8 cellular contexts compared by ENCODE assay signal in the genomic region with DNA sequence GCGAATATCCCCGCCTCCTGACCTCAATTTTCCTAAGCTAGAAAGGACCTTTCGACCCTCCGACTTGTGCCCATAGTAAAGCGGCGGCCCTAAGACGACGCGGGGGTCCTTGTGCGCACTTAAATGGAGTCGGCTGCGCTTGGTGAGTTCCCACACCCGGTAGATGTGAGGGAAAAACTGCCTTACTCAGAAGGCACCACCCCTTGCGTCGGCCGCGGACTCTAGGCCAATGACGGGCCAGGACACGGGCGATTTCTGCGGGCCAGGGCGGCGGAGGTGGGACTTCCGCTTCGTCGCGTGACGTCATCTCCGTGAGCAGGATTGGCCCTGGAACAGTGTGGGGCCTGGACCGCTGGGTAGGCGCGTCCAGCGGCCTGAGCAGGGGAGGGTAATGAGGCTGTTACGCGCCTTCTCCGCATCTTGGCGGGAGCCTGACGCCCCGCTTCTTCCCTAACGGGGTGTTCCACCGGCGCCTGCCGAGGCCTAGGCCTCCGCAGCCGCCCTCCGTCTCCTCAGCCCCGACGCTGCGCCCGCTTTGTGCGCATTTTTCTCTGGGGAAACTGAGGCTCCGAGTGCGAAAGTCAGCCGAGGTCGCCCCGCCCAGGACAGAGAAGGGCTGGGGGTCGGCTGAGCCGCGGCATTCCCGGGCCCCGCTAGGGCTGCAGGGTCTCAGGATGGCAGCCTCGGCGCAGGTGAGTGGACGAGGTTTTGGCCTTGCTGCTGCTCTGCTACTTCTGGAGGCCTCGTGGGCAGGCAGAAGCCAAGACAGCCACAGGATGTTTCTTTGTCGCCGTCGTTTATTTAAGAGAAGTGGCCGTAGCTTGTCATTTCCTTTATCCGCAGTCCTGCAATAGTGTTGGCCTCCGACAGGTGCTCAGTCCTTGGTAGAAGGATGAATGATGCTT. TPM values are rescaled to one million over a fixed set of nuclear protein-coding genes. Genes with fewer than 3 reads are reported as not detected.
DNase-seq lines count a peak whose midpoint lies in the region; TF ChIP-seq lines count a peak whose summit lies in the region.

TSS of gene ZNF543 (plus strand) at position 293 of the 905 bp plus-strand sequence. CDS start at position 675, 382 bp downstream.

- peak; percentile 90 for DNase-seq in GM04504 (ENCODE audit: low read depth)
- DNase-seq in HFF-Myc (ENCODE audit: extremely low read depth, low read depth) = peak; percentile 85
- peak; percentile 97 for DNase-seq in NAMALWA (ENCODE audit: low spot score)
- peak; percentile 94 for DNase-seq in SK-MEL-5 (ENCODE audit: low read depth, low spot score)
- DNase-seq in activated naive CD4-positive, alpha-beta T cell treated with anti-CD3 and anti-CD28 coated beads, Interleukin-2, amount 10 ng/mL, durations not matched to agents 7 days and 5 days = peak; percentile 96
- DNase-seq in germinal center (ENCODE audit: low spot score) = peak; percentile 98
- peak; percentile 30 to 97 (median 92) for DNase-seq in substantia nigra (lab: John Stamatoyannopoulos, UW)

- in situ Hi-C loops in SK-MEL-5 (cut with HindIII; ENCODE audit: low pct_unique_long_range_greater_than_20kb, low sequenced_read_pairs) = no loop called here

- H3K36me3 Mint-ChIP-seq in activated naive CD4-positive, alpha-beta T cell treated with anti-CD3 and anti-CD28 coated beads, Interleukin-2, amount 10 ng/mL, durations not matched to agents 7 days and 5 days = peaks cover 40% of the 10 kb centered on the region

- peaks cover 15 to 21% of the 10 kb centered on the region in 2 experiments for H3K4me1 ChIP-seq in neutrophil (ENCODE audit: control insufficient read depth in 1 of 2, insufficient read depth in 1 of 2, low read depth in 1 of 2, low read length in 1 of 2)

- peaks cover 24% of the 10 kb centered on the region for H3K9me3 Mint-ChIP-seq in activated naive CD4-positive, alpha-beta T cell treated with anti-CD3 and anti-CD28 coated beads, Interleukin-2, amount 10 ng/mL, durations not matched to agents 7 days and 5 days

- H3K4me3 ChIP-seq in HFF-Myc (replicated peaks; ENCODE audit: low read depth, low read length) (peak within 1 kb of the TSS; percentile 70), neutrophil (ENCODE audit: low read depth in 1 of 2, low read length in 1 of 2) (peak within 1 kb of the TSS; percentile 77 to 81)

- H3K27me3 ChIP-seq in neutrophil = peaks cover 36% of the 10 kb centered on the region

- H3K4me3 Mint-ChIP-seq in activated naive CD4-positive, alpha-beta T cell treated with anti-CD3 and anti-CD28 coated beads, Interleukin-2, amount 10 ng/mL, durations not matched to agents 7 days and 5 days = peak within 1 kb of the TSS; percentile 78

- peak within 1 kb of the TSS; percentile 95 for H3K27ac Mint-ChIP-seq in activated naive CD4-positive, alpha-beta T cell treated with anti-CD3 and anti-CD28 coated beads, Interleukin-2, amount 10 ng/mL, durations not matched to agents 7 days and 5 days

- H3K27ac ChIP-seq in neutrophil (peak within 1 kb of the TSS; percentile 81), substantia nigra (ENCODE audit: low read depth, low read length, poor library complexity, severe bottlenecking) (peak within 1 kb of the TSS; percentile 79)

- peaks cover 16% of the 10 kb centered on the region for H3K27me3 Mint-ChIP-seq in activated naive CD4-positive, alpha-beta T cell treated with anti-CD3 and anti-CD28 coated beads, Interleukin-2, amount 10 ng/mL, durations not matched to agents 7 days and 5 days

- TF ChIP-seq CTCF in HFF-Myc (IDR thresholded peaks at IDR 0.05; ENCODE audit: low read depth, low read length, missing control alignments) = no peak
- TF ChIP-seq CTCF in neutrophil (IDR thresholded peaks at IDR 0.05) = no peak

- CTCF ChIA-PET in activated naive CD4-positive, alpha-beta T cell treated with anti-CD3 and anti-CD28 coated beads, Interleukin-2, amount 10 ng/mL, durations not matched to agents 7 days and 5 days (lab: Charles Lee) = no interaction called here

- peaks cover 29% of the 10 kb centered on the region for H3K4me1 Mint-ChIP-seq in activated naive CD4-positive, alpha-beta T cell treated with anti-CD3 and anti-CD28 coated beads, Interleukin-2, amount 10 ng/mL, durations not matched to agents 7 days and 5 days

- peaks cover 17% of the 10 kb centered on the region for H3K36me3 ChIP-seq in neutrophil

- H3K9me3 ChIP-seq in neutrophil = peaks cover 9% of the 10 kb centered on the region

RNA-seq across cellular contexts. Expression of gene ZNF543, which starts in this region (rescaled TPM):
- total RNA-seq in SK-MEL-5 (2014; rRNA removed; shearing (Covaris generic)) = 7.4 TPM in 2 replicates
- 2.5 and 4.9 TPM in 2 replicates for polyA plus RNA-seq in SK-MEL-5 (2015; cell fraction: cytosol; rRNA removed)
- polyA plus RNA-seq in SK-MEL-5 (2015; cell fraction: nucleus; rRNA removed) = 2.8 and 3.0 TPM in 2 replicates

Comparison
In these comparisons a context has a peak if more than half of its experiments do, and no peak if none do; other contexts are left out.
1. Peak in every context shown above with its lines: DNase-seq, H3K4me3 ChIP-seq and H3K27ac ChIP-seq.